Comparison of ENCODE assay signal across 2 cellular contexts in genomic region chr9:21519855-21520434, GRCh38.
A peak's percentile ranks its signal among the peaks of the same experiment; 100 is the strongest.
TF ChIP-seq lines count a peak whose summit lies in the region.

No MANE protein-coding gene starts in this region.

TF ChIP-seq in A549, 52 proteins besides CTCF, POLR2A, EP300 and RAD21 (continued from another document):
- TF ChIP-seq HMGXB4 (CRISPR knock-in tag; IDR thresholded peaks at IDR 0.05; ENCODE audit: borderline replicate concordance) (no peak), CBX2 (IDR thresholded peaks at IDR 0.05; ENCODE audit: borderline replicate concordance, low read depth) (no peak), MAFK (IDR thresholded peaks at IDR 0.05; ENCODE audit: partially characterized antibody) (peak; percentile 67), TFCP2L1 (CRISPR knock-in tag; IDR thresholded peaks at IDR 0.05) (peak; percentile 79; the same call in 1 of the 2 replicates), POLR2AphosphoS2 (conservative IDR thresholded peaks at IDR 0.05; ENCODE audit: low read length) (peak; percentile 78; the same call in 1 of the 2 replicates)

TF ChIP-seq in IMR-90, 13 proteins besides CTCF, POLR2A, EP300 and RAD21 (continued from another document):
- TF ChIP-seq ELK1 (IDR thresholded peaks at IDR 0.05; ENCODE audit: borderline replicate concordance, low read depth, low read length) (no peak), SMC3 (IDR thresholded peaks at IDR 0.05; ENCODE audit: low read depth, low read length) (no peak), CEBPB (IDR thresholded peaks at IDR 0.05; ENCODE audit: low read depth, low read length) (no peak), MAFK (IDR thresholded peaks at IDR 0.05; ENCODE audit: low read depth, low read length) (no peak)
